In the genomic region with DNA sequence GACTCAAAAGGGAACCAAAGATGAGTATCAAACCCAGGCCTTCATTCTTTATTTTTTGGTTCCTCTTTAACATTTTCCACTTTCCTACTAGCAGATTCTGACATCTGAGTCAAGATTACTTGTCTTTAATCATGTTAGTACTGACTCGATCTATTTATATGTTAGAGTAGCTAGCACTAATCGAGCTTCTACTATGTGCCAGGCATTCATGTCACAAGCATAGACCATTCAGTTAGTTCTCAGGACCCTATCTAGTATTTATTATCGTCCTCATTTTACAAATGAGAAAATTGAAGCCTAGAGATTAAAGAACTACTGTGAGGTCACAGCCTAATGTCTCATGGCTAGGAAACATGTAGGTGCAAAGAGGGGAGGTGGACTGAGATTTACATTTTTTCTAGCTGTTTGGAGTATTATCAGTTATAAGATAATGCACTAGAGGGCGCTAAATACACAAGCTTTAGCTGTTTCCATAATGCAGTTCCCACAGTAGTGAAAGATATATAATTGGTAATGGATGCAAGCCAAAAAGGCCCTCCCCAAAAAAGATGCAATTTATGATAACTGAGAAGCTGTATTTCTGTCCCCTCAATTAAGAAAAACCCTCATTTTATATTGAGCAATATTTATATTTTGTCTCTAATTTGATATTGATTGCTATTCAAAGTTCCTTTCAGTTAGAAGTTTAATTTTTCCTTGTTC, we compare ENCODE assay signal across 8 cellular contexts. TPM values are rescaled to one million over a fixed set of nuclear protein-coding genes. Genes with fewer than 3 reads are reported as not detected.
DNase-seq lines count a peak whose midpoint lies in the region; ATAC-seq and TF ChIP-seq lines count a peak whose summit lies in the region.

No MANE protein-coding gene starts in this region.

- no peak overlapping the region for H3K4me3 ChIP-seq in fibroblast of pulmonary artery (replicated peaks; ENCODE audit: low read depth, low read length)

- peak overlapping the region; percentile 17 for H3K27ac Mint-ChIP-seq in T-helper 2 cell treated with Interferon-gamma antibody and Interleukin-4, amounts not matched to agents 5 μg/mL and 100 μg/mL, for 36 hours

- H3K9me3 Mint-ChIP-seq in T-helper 2 cell treated with Interferon-gamma antibody and Interleukin-4, amounts not matched to agents 5 μg/mL and 100 μg/mL, for 36 hours, result no peaks in the 10 kb centered on the region

- ATAC-seq in GM19035 (IDR thresholded peaks at IDR 0.05; ENCODE audit: unreplicated experiment), result no peak

- H3K27me3 Mint-ChIP-seq in T-helper 2 cell treated with Interferon-gamma antibody and Interleukin-4, amounts not matched to agents 5 μg/mL and 100 μg/mL, for 36 hours (ENCODE audit: low read depth), result no peaks in the 10 kb centered on the region

- H3K4me1 Mint-ChIP-seq in T-helper 2 cell treated with Interferon-gamma antibody and Interleukin-4, amounts not matched to agents 5 μg/mL and 100 μg/mL, for 36 hours (ENCODE audit: low read depth), result peaks cover 38% of the 10 kb centered on the region

- H3K27ac ChIP-seq in 22Rv1, result peak overlapping the region; percentile 91

- DNase-seq in GM03348 (ENCODE audit: low spot score) (peak; percentile 54), NCI-H1694 (lab: John Stamatoyannopoulos, UW) (peak; percentile 88), fibroblast of pulmonary artery (ENCODE audit: low read depth) (peak; percentile 74), retina (peak; percentile 60), mesenteric fat pad (ENCODE audit: low spot score) (no peak)
- no peak for DNase-seq in T-helper 2 cell treated with Interferon-gamma antibody and Interleukin-4, amounts not matched to agents 5 μg/mL and 100 μg/mL, for 36 hours (ENCODE audit: low spot score)

- peaks cover 11% of the 10 kb centered on the region for H3K36me3 Mint-ChIP-seq in T-helper 2 cell treated with Interferon-gamma antibody and Interleukin-4, amounts not matched to agents 5 μg/mL and 100 μg/mL, for 36 hours (ENCODE audit: low read depth)

- peak overlapping the region; percentile 16 for H3K4me3 Mint-ChIP-seq in T-helper 2 cell treated with Interferon-gamma antibody and Interleukin-4, amounts not matched to agents 5 μg/mL and 100 μg/mL, for 36 hours

- TF ChIP-seq CTCF in 22Rv1 (IDR thresholded peaks at IDR 0.05) (peak; percentile 94), fibroblast of pulmonary artery (IDR thresholded peaks at IDR 0.05; ENCODE audit: low read length, missing control alignments) (peak; percentile 64)

RNA-seq across cellular contexts. Expression of gene KMT2E, which starts 32.9 kb away (rescaled TPM):
- 72.4 TPM for total RNA-seq in mesenteric fat pad

Comparison
In these comparisons a context has a peak if more than half of its experiments do, and no peak if none do; other contexts are left out.
1. DNase-seq: peak in GM03348 (single experiment), NCI-H1694 (single experiment), fibroblast of pulmonary artery (single experiment) and retina (single experiment); none in T-helper 2 cell treated with Interferon-gamma antibody and Interleukin-4, amounts not matched to agents 5 μg/mL and 100 μg/mL, for 36 hours (single experiment) and mesenteric fat pad (single experiment).